ENCODE assay signal across 17 cellular contexts in genomic region chr15:66964111-66964738, GRCh38.
DNase-seq lines count a peak whose midpoint lies in the region; ATAC-seq, FAIRE-seq and TF ChIP-seq lines count a peak whose summit lies in the region.
"Had no signal": no experiment of that assay in that cellular context is flagged by ENCODE, and none has a peak within 500 bp of the region (broad histone marks: within the 10 kb centered on the region; RNA-seq: fewer than 3 reads in every experiment).

No MANE protein-coding gene starts in this region.

- H3K4ac ChIP-seq in IMR-90 (ENCODE audit: low read depth, low read length) (no peak overlapping the region), neuronal stem cell (ENCODE audit: low read length) (no peak overlapping the region)

- peaks cover 0 to 4% (median 2%) of the 10 kb centered on the region in 3 donors for H3K27me3 Mint-ChIP-seq in CD14-positive monocyte (ENCODE audit: low read depth in 3 of 3)
- H3K27me3 Mint-ChIP-seq in dendritic cell treated with granulocyte-macrophage colony-stimulating factor and Interleukin-4, amounts not matched to agents 40 ng/mL and 50 ng/mL, for 4 days = peaks cover 48% of the 10 kb centered on the region
- H3K27me3 Mint-ChIP-seq: B cell; CD4-positive, alpha-beta memory T cell had no signal

- H2AK9ac ChIP-seq in IMR-90 (replicated peaks; ENCODE audit: low read depth, low read length, poor library complexity) = no peak overlapping the region

- FAIRE-seq in H54 (lab: Jason Lieb, UNC) = no peak
- FAIRE-seq: A204.1, G401.6, GM12891 had no signal

- H2BK20ac ChIP-seq in IMR-90 (ENCODE audit: low read depth, low read length) = no peak overlapping the region

- H2BK120ac ChIP-seq in IMR-90 (ENCODE audit: low read depth, low read length) (no peak overlapping the region), neuronal stem cell (ENCODE audit: low read depth, low read length) (no peak overlapping the region)

- H2AFZ ChIP-seq in IMR-90 (replicated peaks; ENCODE audit: low read length, poor library complexity) (no peak overlapping the region), neuronal stem cell (ENCODE audit: low read length) (no peak overlapping the region)
- H2AFZ ChIP-seq: GM23248 had no signal

- no peak overlapping the region for H3K56ac ChIP-seq in IMR-90 (ENCODE audit: extremely low read depth, insufficient read depth, low read length)

- TF ChIP-seq CTCF in CD14-positive monocyte (IDR thresholded peaks at IDR 0.05) (no peak), IMR-90 (conservative IDR thresholded peaks at IDR 0.05; ENCODE audit: low read depth, low read length) (no peak)

- no peaks in the 10 kb centered on the region for H3K9me3 Mint-ChIP-seq in CD14-positive monocyte
- H3K9me3 Mint-ChIP-seq in dendritic cell treated with granulocyte-macrophage colony-stimulating factor and Interleukin-4, amounts not matched to agents 40 ng/mL and 50 ng/mL, for 4 days = no peaks in the 10 kb centered on the region
- H3K9me3 Mint-ChIP-seq: CD4-positive, alpha-beta memory T cell; IgD-negative memory B cell had no signal

- H3K4me3 ChIP-seq in IMR-90 (ENCODE audit: insufficient read depth, low read depth, low read length) (no peak overlapping the region), neuronal stem cell (ENCODE audit: low read length in 2 of 2) (no peak overlapping the region)
- H3K4me3 ChIP-seq: GM23248 had no signal

- 93% methylated on average over 5 of the region's 9 CpGs; no CpG with 5 or more reads in 1 of the 2 experiments for WGBS in IMR-90 (ENCODE audit: extremely low coverage in 2 of 2, insufficient read length in 1 of 2), 2 experiments
- no CpG with 5 or more reads among the region's 9 CpGs for WGBS in neuronal stem cell (ENCODE audit: extremely low coverage in 2 of 2, insufficient read length in 2 of 2, insufficient replicate concordance in 1 of 2), 2 donors

- H4K91ac ChIP-seq in IMR-90 (ENCODE audit: insufficient read depth, low read depth, low read length) (no peak overlapping the region), neuronal stem cell (ENCODE audit: low read depth, low read length, poor library complexity) (no peak overlapping the region)

- DNase-seq in CD14-positive monocyte (ENCODE audit: low spot score) (no peak), IMR-90 (no peak), neuronal stem cell (ENCODE audit: low spot score) (no peak), H54 (ENCODE audit: insufficient read length, low spot score) (no peak), sciatic nerve (ENCODE audit: low spot score) (no peak)
- DNase-seq: C1 segment of cervical spinal cord; CD4-positive, alpha-beta memory T cell; DMS79; GM23248; H7 had no signal

- H3K9ac ChIP-seq in IMR-90 (ENCODE audit: low read depth, low read length) = no peak overlapping the region
- no peak overlapping the region for H3K9ac ChIP-seq in neuronal stem cell (ENCODE audit: low read depth, low read length, poor library complexity)
- H3K9ac ChIP-seq: GM23248 had no signal

- H4K5ac ChIP-seq in IMR-90 (ENCODE audit: low read depth, low read length) = no peak overlapping the region

- no peak overlapping the region for H3K4me2 ChIP-seq in IMR-90 (ENCODE audit: low read depth, low read length)
- H3K4me2 ChIP-seq in neuronal stem cell (ENCODE audit: insufficient read depth, low read length, poor library complexity, severe bottlenecking) = no peak overlapping the region

- H3K27ac Mint-ChIP-seq in CD14-positive monocyte = peak overlapping the region in 6 of 7 donors; percentile 49 to 73 (median 62)
- H3K27ac Mint-ChIP-seq in dendritic cell treated with granulocyte-macrophage colony-stimulating factor and Interleukin-4, amounts not matched to agents 40 ng/mL and 50 ng/mL, for 4 days = peak overlapping the region; percentile 85
- H3K27ac Mint-ChIP-seq: B cell; CD4-positive, alpha-beta memory T cell; IgD-negative memory B cell had no signal

- H3K36me3 Mint-ChIP-seq in CD14-positive monocyte = no peaks in the 10 kb centered on the region
- H3K36me3 Mint-ChIP-seq in dendritic cell treated with granulocyte-macrophage colony-stimulating factor and Interleukin-4, amounts not matched to agents 40 ng/mL and 50 ng/mL, for 4 days (ENCODE audit: low read depth) = no peaks in the 10 kb centered on the region
- H3K36me3 Mint-ChIP-seq: CD4-positive, alpha-beta memory T cell had no signal

- H3K9me3 ChIP-seq in IMR-90 (ENCODE audit: control insufficient read depth, insufficient read depth, low read length) (no peaks in the 10 kb centered on the region), neuronal stem cell (replicated peaks in 1 of 2; ENCODE audit: control insufficient read depth in 2 of 2, insufficient read depth in 1 of 2, low read depth in 1 of 2, low read length in 2 of 2) (no peaks in the 10 kb centered on the region)

- TF ChIP-seq POLR2A in IMR-90 (IDR thresholded peaks at IDR 0.05; ENCODE audit: low read depth, low read length) = no peak
- no peak for TF ChIP-seq POLR2A in H54 (IDR thresholded peaks at IDR 0.05; ENCODE audit: low read depth, low read length)

- H3K14ac ChIP-seq in IMR-90 (replicated peaks; ENCODE audit: low read depth, low read length) (no peak overlapping the region), neuronal stem cell (ENCODE audit: low read length) (no peak overlapping the region)

- H3K79me1 ChIP-seq in IMR-90 (ENCODE audit: low read depth in 1 of 2, low read length in 2 of 2) (no peaks in the 10 kb centered on the region), neuronal stem cell (ENCODE audit: low read depth, low read length) (no peaks in the 10 kb centered on the region)

- in situ Hi-C loops in IMR-90 (cut with MboI; ENCODE audit: low sequenced_read_pairs) = no loop called here

- no peaks in the 10 kb centered on the region; the same call in 1 of the 2 replicates for H4K20me1 ChIP-seq in IMR-90 (ENCODE audit: insufficient read depth, low read length)

- no peak for TF ChIP-seq RAD21 in IMR-90 (IDR thresholded peaks at IDR 0.05; ENCODE audit: low read length)

- dilution Hi-C loops in IMR-90 (cut with HindIII; ENCODE audit: low sequenced_read_pairs, unreplicated experiment) = no loop called here

- CTCF ChIA-PET in IMR-90 (lab: Yijun Ruan, JAX) = no interaction called here

- no peak overlapping the region for H3K4me3 Mint-ChIP-seq in CD14-positive monocyte
- no peak overlapping the region for H3K4me3 Mint-ChIP-seq in dendritic cell treated with granulocyte-macrophage colony-stimulating factor and Interleukin-4, amounts not matched to agents 40 ng/mL and 50 ng/mL, for 4 days
- H3K4me3 Mint-ChIP-seq: B cell; CD4-positive, alpha-beta memory T cell; IgD-negative memory B cell had no signal

- POLR2A ChIA-PET in IMR-90 (lab: Charles Lee; ENCODE audit: unreplicated experiment) = no interaction called here

- H3K18ac ChIP-seq in IMR-90 (ENCODE audit: low read depth, low read length) (no peak overlapping the region), neuronal stem cell (ENCODE audit: low read length) (peak overlapping the region; percentile 76)

- no TSS peak for BruUV-seq in IMR-90 (replicated peaks; lab: Mats Ljungman, UMichigan)

- H2BK5ac ChIP-seq in IMR-90 (ENCODE audit: low read depth, low read length, poor library complexity, severe bottlenecking) (no peak overlapping the region), neuronal stem cell (ENCODE audit: low read length) (no peak overlapping the region)

- H3K36me3 ChIP-seq in IMR-90 (ENCODE audit: control insufficient read depth, insufficient read depth, low read length) (no peaks in the 10 kb centered on the region), neuronal stem cell (replicated peaks in 1 of 2; ENCODE audit: control insufficient read depth in 2 of 2, insufficient read depth in 2 of 2, low read length in 2 of 2) (no peaks in the 10 kb centered on the region)

- H3K27me3 ChIP-seq in IMR-90 (ENCODE audit: control insufficient read depth, insufficient read depth, low read length) = peaks cover 5% of the 10 kb centered on the region
- peaks cover 0 to 6% (median 0%) of the 10 kb centered on the region in 3 experiments for H3K27me3 ChIP-seq in neuronal stem cell (ENCODE audit: control insufficient read depth in 3 of 3, insufficient read depth in 3 of 3, low read depth in 1 of 3, low read length in 3 of 3)

- H3K9me1 ChIP-seq in IMR-90 (ENCODE audit: insufficient read depth, low read length) = no peaks in the 10 kb centered on the region

- H3K23ac ChIP-seq in IMR-90 (ENCODE audit: low read depth, low read length) = no peak overlapping the region
- H3K23ac ChIP-seq in neuronal stem cell (ENCODE audit: low read depth, low read length, poor library complexity) = no peak overlapping the region

- H2BK12ac ChIP-seq in neuronal stem cell (ENCODE audit: low read length) = peak overlapping the region; percentile 36

- intact Hi-C loops in CD14-positive monocyte (cut with micrococcal nuclease) (no loop called here), IMR-90 (cut with micrococcal nuclease) (no loop called here), sciatic nerve (cut with DNase I) (no loop called here)
- intact Hi-C loops in dendritic cell treated with granulocyte-macrophage colony-stimulating factor and Interleukin-4, amounts not matched to agents 40 ng/mL and 50 ng/mL, for 4 days (cut with micrococcal nuclease) = loop anchor here (10.0 kb wide), 1 partner anchor 61 kb away; no protein-coding TSS in a partner anchor

- H2BK15ac ChIP-seq in IMR-90 (ENCODE audit: low read depth, low read length) (no peak overlapping the region), neuronal stem cell (ENCODE audit: low read length) (peak overlapping the region; percentile 10)

- ATAC-seq in IMR-90 (ENCODE audit: low read depth) (no peak), sciatic nerve (no peak), GM19023 (IDR thresholded peaks at IDR 0.05; ENCODE audit: unreplicated experiment) (no peak)

- H4K8ac ChIP-seq in IMR-90 (ENCODE audit: low read depth in 2 of 2, low read length in 2 of 2) = no peak overlapping the region
- H4K8ac ChIP-seq in neuronal stem cell (ENCODE audit: low read depth, low read length) = no peak overlapping the region

- no peak overlapping the region for H3K27ac ChIP-seq in IMR-90 (ENCODE audit: insufficient read depth, low read length)
- H3K27ac ChIP-seq in neuronal stem cell (replicated peaks; ENCODE audit: low read length) = no peak overlapping the region
- H3K27ac ChIP-seq: GM23248 had no signal

- H2AK5ac ChIP-seq in IMR-90 (ENCODE audit: low read depth, low read length) (peak overlapping the region; percentile 16; the same call in 1 of the 2 replicates), neuronal stem cell (ENCODE audit: low read depth, low read length) (peak overlapping the region; percentile 16)

- H3K4me1 ChIP-seq in IMR-90 (ENCODE audit: control insufficient read depth, insufficient read depth, low read length) (no peaks in the 10 kb centered on the region), neuronal stem cell (ENCODE audit: control insufficient read depth in 2 of 2, insufficient read depth in 1 of 2, low read depth in 1 of 2, low read length in 2 of 2) (peaks cover 5 to 15% of the 10 kb centered on the region in 2 donors)

- H3K4me1 Mint-ChIP-seq in CD14-positive monocyte = peaks cover 9% of the 10 kb centered on the region
- H3K4me1 Mint-ChIP-seq in dendritic cell treated with granulocyte-macrophage colony-stimulating factor and Interleukin-4, amounts not matched to agents 40 ng/mL and 50 ng/mL, for 4 days (ENCODE audit: low read depth) = peaks cover 39% of the 10 kb centered on the region
- H3K4me1 Mint-ChIP-seq: B cell had no signal

TF ChIP-seq in IMR-90, 13 proteins besides CTCF, POLR2A, EP300 and RAD21 (continues in another document):
- TF ChIP-seq MAFK (IDR thresholded peaks at IDR 0.05; ENCODE audit: low read depth, low read length) (no peak), SMC3 (IDR thresholded peaks at IDR 0.05; ENCODE audit: low read depth, low read length) (no peak), NFE2L2 (IDR thresholded peaks at IDR 0.05; ENCODE audit: low read depth, low read length) (no peak)
